ENCODE assay signal across 9 cellular contexts in genomic region chr14:37903561-37904191, GRCh38.
DNase-seq lines count a peak whose midpoint lies in the region; ATAC-seq and TF ChIP-seq lines count a peak whose summit lies in the region.
"Had no signal": no experiment of that assay in that cellular context is flagged by ENCODE, and none has a peak within 500 bp of the region (broad histone marks: within the 10 kb centered on the region; RNA-seq: fewer than 3 reads in every experiment).

No MANE protein-coding gene starts in this region.

- no peaks in the 10 kb centered on the region for H3K4me1 ChIP-seq in KMS-11 (ENCODE audit: low read depth, poor library complexity, severe bottlenecking)
- H3K4me1 ChIP-seq in RWPE2 (ENCODE audit: insufficient read depth, poor library complexity, severe bottlenecking) = no peaks in the 10 kb centered on the region
- no peaks in the 10 kb centered on the region for H3K4me1 ChIP-seq in esophagus squamous epithelium
- H3K4me1 ChIP-seq in neural progenitor cell = no peaks in the 10 kb centered on the region

- H3K9ac ChIP-seq in KMS-11 (no peak overlapping the region), neural progenitor cell (no peak overlapping the region)

- H3K9me3 ChIP-seq in RWPE2 (ENCODE audit: severe bottlenecking) (no peaks in the 10 kb centered on the region), esophagus squamous epithelium (no peaks in the 10 kb centered on the region), neural progenitor cell (ENCODE audit: low read depth) (no peaks in the 10 kb centered on the region)

- ATAC-seq in RWPE2 (ENCODE audit: low read depth) (peak; percentile 64), HG02798 (IDR thresholded peaks at IDR 0.05; ENCODE audit: poor library complexity, unreplicated experiment) (no peak)

- H3K4me3 Mint-ChIP-seq in neural progenitor cell = no peak overlapping the region
- no peak overlapping the region for H3K4me3 Mint-ChIP-seq in T-helper 2 cell treated with Interferon-gamma antibody and Interleukin-4, amounts not matched to agents 5 μg/mL and 100 μg/mL, for 36 hours

- DNase-seq in activated CD4-positive, alpha-beta T cell treated with anti-CD3 and anti-CD28 coated beads for 48 hours = peak; percentile 9
- no peak for DNase-seq in activated CD4-positive, alpha-beta T cell treated with anti-CD3 and anti-CD28 coated beads, Interleukin-2, amount 50 U/mL, for 4 hours
- DNase-seq in RWPE2 (ENCODE audit: low spot score) = no peak
- DNase-seq in esophagus squamous epithelium (lab: John Stamatoyannopoulos, UW) = no peak
- peak; percentile 68 for DNase-seq in neural progenitor cell (ENCODE audit: low spot score)
- no peak for DNase-seq in T-helper 2 cell treated with Interferon-gamma antibody and Interleukin-4, amounts not matched to agents 5 μg/mL and 100 μg/mL, for 36 hours (ENCODE audit: low spot score)

- TF ChIP-seq CTCF in KMS-11 (conservative IDR thresholded peaks at IDR 0.05; ENCODE audit: low read depth, low read length) (peak; percentile 77), RWPE2 (IDR thresholded peaks at IDR 0.05; ENCODE audit: poor library complexity, severe bottlenecking) (peak; percentile 93), esophagus squamous epithelium (IDR thresholded peaks at IDR 0.05) (peak; percentile 34 to 67 (median 51)), neural progenitor cell (IDR thresholded peaks at IDR 0.05) (peak; percentile 76)

- no peaks in the 10 kb centered on the region for H3K36me3 ChIP-seq in KMS-11 (ENCODE audit: insufficient read depth)
- no peaks in the 10 kb centered on the region for H3K36me3 ChIP-seq in RWPE2 (ENCODE audit: low read depth)
- H3K36me3 ChIP-seq in esophagus squamous epithelium = no peaks in the 10 kb centered on the region
- H3K36me3 ChIP-seq in neural progenitor cell = no peaks in the 10 kb centered on the region

- H3K4me3 ChIP-seq in KMS-11 (IDR thresholded peaks at IDR 0.05; ENCODE audit: insufficient read depth, low read depth, low read length) (no peak overlapping the region), RWPE2 (ENCODE audit: severe bottlenecking) (no peak overlapping the region), esophagus squamous epithelium (no peak overlapping the region), neural progenitor cell (no peak overlapping the region)

- H2AFZ ChIP-seq in KMS-11 (ENCODE audit: low read depth) (peak overlapping the region; percentile 34; the same call in 1 of the 2 replicates), neural progenitor cell (replicated peaks) (peak overlapping the region; percentile 38)

- H3K4me1 Mint-ChIP-seq in neural progenitor cell = no peaks in the 10 kb centered on the region
- H3K4me1 Mint-ChIP-seq in T-helper 2 cell treated with Interferon-gamma antibody and Interleukin-4, amounts not matched to agents 5 μg/mL and 100 μg/mL, for 36 hours (ENCODE audit: low read depth) = no peaks in the 10 kb centered on the region

- H3K27me3 Mint-ChIP-seq in neural progenitor cell (ENCODE audit: insufficient read depth, low read depth) = peaks cover 6% of the 10 kb centered on the region
- peaks cover 3% of the 10 kb centered on the region for H3K27me3 Mint-ChIP-seq in T-helper 2 cell treated with Interferon-gamma antibody and Interleukin-4, amounts not matched to agents 5 μg/mL and 100 μg/mL, for 36 hours (ENCODE audit: low read depth)

- H3K79me2 ChIP-seq in KMS-11 (ENCODE audit: insufficient read depth, low read depth) = no peaks in the 10 kb centered on the region
- H3K79me2 ChIP-seq in neural progenitor cell (ENCODE audit: low read depth) = no peaks in the 10 kb centered on the region

- WGBS in esophagus squamous epithelium, 2 donors = 11 to 12% methylated on average over 8 of the region's 8 CpGs

- H3K4me2 ChIP-seq in KMS-11 (no peak overlapping the region), neural progenitor cell (no peak overlapping the region)

- H3K9me3 Mint-ChIP-seq in neural progenitor cell = no peaks in the 10 kb centered on the region
- H3K9me3 Mint-ChIP-seq in T-helper 2 cell treated with Interferon-gamma antibody and Interleukin-4, amounts not matched to agents 5 μg/mL and 100 μg/mL, for 36 hours = no peaks in the 10 kb centered on the region
- H3K9me3 Mint-ChIP-seq: activated naive CD4-positive, alpha-beta T cell treated with anti-CD3 and anti-CD28 coated beads, Interleukin-2, amount 50 U/mL, for 72 hours had no signal

- H3K27me3 ChIP-seq in KMS-11 (ENCODE audit: insufficient read depth, low read depth) = no peaks in the 10 kb centered on the region
- peaks cover 15% of the 10 kb centered on the region for H3K27me3 ChIP-seq in RWPE2 (ENCODE audit: insufficient read depth, poor library complexity, severe bottlenecking)
- H3K27me3 ChIP-seq in esophagus squamous epithelium = peaks cover 0 to 3% (median 0%) of the 10 kb centered on the region in 4 donors
- H3K27me3 ChIP-seq in neural progenitor cell = no peaks in the 10 kb centered on the region

- intact Hi-C loops in esophagus squamous epithelium (cut with DNase I) = no loop called here

- no peak overlapping the region for H3K27ac Mint-ChIP-seq in neural progenitor cell
- no peak overlapping the region for H3K27ac Mint-ChIP-seq in T-helper 2 cell treated with Interferon-gamma antibody and Interleukin-4, amounts not matched to agents 5 μg/mL and 100 μg/mL, for 36 hours
- H3K27ac Mint-ChIP-seq: activated naive CD4-positive, alpha-beta T cell treated with anti-CD3 and anti-CD28 coated beads, Interleukin-2, amount 50 U/mL, for 72 hours had no signal

- H4K20me1 ChIP-seq in KMS-11 (ENCODE audit: insufficient read depth) = no peaks in the 10 kb centered on the region
- H4K20me1 ChIP-seq in neural progenitor cell (ENCODE audit: low read depth) = no peaks in the 10 kb centered on the region

- no peaks in the 10 kb centered on the region for H3F3A ChIP-seq in neural progenitor cell (ENCODE audit: low read depth)

- H3K27ac ChIP-seq in KMS-11 = no peak overlapping the region
- H3K27ac ChIP-seq in RWPE2 (ENCODE audit: poor library complexity, severe bottlenecking) = no peak overlapping the region
- H3K27ac ChIP-seq in esophagus squamous epithelium = no peak overlapping the region
- H3K27ac ChIP-seq in neural progenitor cell = no peak overlapping the region

- TF ChIP-seq POLR2A in esophagus squamous epithelium (IDR thresholded peaks at IDR 0.05) = no peak

- no peaks in the 10 kb centered on the region for H3K36me3 Mint-ChIP-seq in neural progenitor cell
- no peaks in the 10 kb centered on the region for H3K36me3 Mint-ChIP-seq in T-helper 2 cell treated with Interferon-gamma antibody and Interleukin-4, amounts not matched to agents 5 μg/mL and 100 μg/mL, for 36 hours (ENCODE audit: low read depth)
- H3K36me3 Mint-ChIP-seq: activated naive CD4-positive, alpha-beta T cell treated with anti-CD3 and anti-CD28 coated beads, Interleukin-2, amount 50 U/mL, for 72 hours had no signal

Comparison
In these comparisons a context has a peak if more than half of its experiments do, and no peak if none do; other contexts are left out.
1. DNase-seq: peak in activated CD4-positive, alpha-beta T cell treated with anti-CD3 and anti-CD28 coated beads for 48 hours (single experiment) and neural progenitor cell (single experiment); none in activated CD4-positive, alpha-beta T cell treated with anti-CD3 and anti-CD28 coated beads, Interleukin-2, amount 50 U/mL, for 4 hours (0 of 2), RWPE2 (single experiment), esophagus squamous epithelium (single experiment) and T-helper 2 cell treated with Interferon-gamma antibody and Interleukin-4, amounts not matched to agents 5 μg/mL and 100 μg/mL, for 36 hours (single experiment).
2. Peak in every context shown above with its lines, with median percentiles within 50 percentile points of each other: CTCF ChIP-seq.